In the genomic region with DNA sequence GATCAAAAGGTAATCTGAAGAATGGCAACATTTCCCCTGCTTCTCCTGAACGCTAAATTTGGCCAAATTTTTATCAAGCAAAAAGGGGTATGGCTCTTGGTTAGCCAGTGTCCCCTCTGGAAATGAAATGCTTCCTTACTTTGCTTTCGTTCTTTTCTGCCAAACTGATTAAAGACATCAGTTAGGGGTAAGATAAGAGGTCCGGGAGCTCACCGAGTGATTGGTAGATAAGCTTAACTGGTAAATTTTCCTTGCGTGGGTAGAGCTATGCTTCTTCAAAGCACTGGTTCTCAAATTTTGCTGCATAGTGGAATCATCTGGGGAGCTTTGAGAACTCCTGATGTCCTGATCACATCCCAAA, we compare ENCODE assay signal across 7 cellular contexts.
A peak's percentile ranks its signal among the peaks of the same experiment; 100 is the strongest.
DNase-seq lines count a peak whose midpoint lies in the region; ATAC-seq, FAIRE-seq and TF ChIP-seq lines count a peak whose summit lies in the region.

No MANE protein-coding gene starts in this region.

- ATAC-seq in right cardiac atrium (no peak), GM18520 (IDR thresholded peaks at IDR 0.05; ENCODE audit: unreplicated experiment) (no peak)

- no peak for DNase-seq in WERI-Rb-1
- no peak for DNase-seq in right cardiac atrium
- DNase-seq in small intestine: no peak
- no peak for DNase-seq in germinal center (ENCODE audit: low spot score)
- DNase-seq in AG08395 (ENCODE audit: low spot score): no peak

- H3K9me3 ChIP-seq in HEK293 (ENCODE audit: control insufficient read depth, insufficient read depth, low read depth, low read length) (no peaks in the 10 kb centered on the region), WERI-Rb-1 (ENCODE audit: severe bottlenecking) (no peaks in the 10 kb centered on the region), right cardiac atrium (ENCODE audit: control insufficient read depth, low read length) (no peaks in the 10 kb centered on the region), small intestine (ENCODE audit: control insufficient read depth, low read depth) (no peaks in the 10 kb centered on the region)

- no peaks in the 10 kb centered on the region for H3K36me3 ChIP-seq in HEK293 (ENCODE audit: control insufficient read depth in 2 of 2, insufficient read depth in 1 of 2, low read length in 2 of 2)
- no peaks in the 10 kb centered on the region for H3K36me3 ChIP-seq in WERI-Rb-1
- H3K36me3 ChIP-seq in small intestine (ENCODE audit: control insufficient read depth in 2 of 2, insufficient read depth in 2 of 2, low read length in 2 of 2): no peaks in the 10 kb centered on the region

- peaks cover 36% of the 10 kb centered on the region for H3K27me3 ChIP-seq in WERI-Rb-1 (ENCODE audit: insufficient read depth, low read depth, severe bottlenecking)
- H3K27me3 ChIP-seq in right cardiac atrium (ENCODE audit: control insufficient read depth, insufficient read depth): no peaks in the 10 kb centered on the region
- no peaks in the 10 kb centered on the region for H3K27me3 ChIP-seq in small intestine (ENCODE audit: control insufficient read depth in 2 of 2, insufficient read depth in 2 of 2, low read length in 2 of 2)

- CTCF ChIA-PET in HEK293 (lab: Yijun Ruan, JAX): interaction anchor here (0.5 to 0.9 kb wide), 4 partner anchors 10 to 164 kb away, joined by 3 read pairs; no protein-coding TSS in a partner anchor

- TF ChIP-seq CTCF in HEK293 (tag by site-specific recombination; IDR thresholded peaks at IDR 0.05): no peak
- TF ChIP-seq CTCF in WERI-Rb-1 (IDR thresholded peaks at IDR 0.05; ENCODE audit: low read depth, low read length): no peak

- intact Hi-C loops in right cardiac atrium (cut with DNase I): loop anchor here in 1 of 4 donors (10.0 kb wide), 1 partner anchor 64 kb away; no protein-coding TSS in a partner anchor

- H3K27ac ChIP-seq in HEK293 (ENCODE audit: extremely low read depth, low read depth, low read length) (no peak overlapping the region; the same call in 1 of the 2 replicates), WERI-Rb-1 (no peak overlapping the region), right cardiac atrium (ENCODE audit: low read length) (no peak overlapping the region), small intestine (ENCODE audit: low read depth in 1 of 2, low read length in 1 of 2) (peak overlapping the region; percentile 38 to 60)

- H3K4me1 ChIP-seq in HEK293 (ENCODE audit: control insufficient read depth, insufficient read depth, low read length) (no peaks in the 10 kb centered on the region), right cardiac atrium (ENCODE audit: control insufficient read depth, insufficient read depth, low read length) (no peaks in the 10 kb centered on the region), small intestine (ENCODE audit: control insufficient read depth in 2 of 2, insufficient read depth in 1 of 2, low read depth in 1 of 2, low read length in 1 of 2) (peaks cover 0 to 2% of the 10 kb centered on the region in 2 donors)

- WGBS in right cardiac atrium: 0% methylated on average over 5 of the region's 5 CpGs
- 0 to 1% (median 0%) methylated on average over 5 of the region's 5 CpGs for WGBS in small intestine, 3 donors

- POLR2A ChIA-PET in HEK293 (lab: Yijun Ruan, JAX): interaction anchor here (0.9 to 1.6 kb wide), 5 partner anchors 10 to 64 kb away, joined by 3 to 4 read pairs (median 4); a partner anchor contains a TSS

- H3K4me3 ChIP-seq in HEK293 (ENCODE audit: low read depth, low read length) (peak overlapping the region; percentile 76), WERI-Rb-1 (ENCODE audit: low read depth, low read length) (peak overlapping the region; percentile 75), right cardiac atrium (ENCODE audit: low read length) (peak overlapping the region; percentile 79), small intestine (ENCODE audit: low read depth in 1 of 2, low read length in 2 of 2) (peak overlapping the region; percentile 76 to 86)

- no peak for FAIRE-seq in small intestine (lab: Jason Lieb, UNC)

TF ChIP-seq in HEK293, 187 proteins besides CTCF, POLR2A, EP300 and RAD21:
- TF ChIP-seq, protein P1, sequence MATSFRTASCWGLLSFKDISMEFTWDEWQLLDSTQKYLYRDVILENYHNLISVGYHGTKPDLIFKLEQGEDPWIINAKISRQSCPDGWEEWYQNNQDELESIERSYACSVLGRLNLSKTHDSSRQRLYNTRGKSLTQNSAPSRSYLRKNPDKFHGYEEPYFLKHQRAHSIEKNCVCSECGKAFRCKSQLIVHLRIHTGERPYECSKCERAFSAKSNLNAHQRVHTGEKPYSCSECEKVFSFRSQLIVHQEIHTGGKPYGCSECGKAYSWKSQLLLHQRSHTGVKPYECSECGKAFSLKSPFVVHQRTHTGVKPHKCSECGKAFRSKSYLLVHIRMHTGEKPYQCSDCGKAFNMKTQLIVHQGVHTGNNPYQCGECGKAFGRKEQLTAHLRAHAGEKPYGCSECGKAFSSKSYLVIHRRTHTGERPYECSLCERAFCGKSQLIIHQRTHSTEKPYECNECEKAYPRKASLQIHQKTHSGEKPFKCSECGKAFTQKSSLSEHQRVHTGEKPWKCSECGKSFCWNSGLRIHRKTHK (tag by site-specific recombination; IDR thresholded peaks at IDR 0.05): no peak
- TF ChIP-seq, protein P2, sequence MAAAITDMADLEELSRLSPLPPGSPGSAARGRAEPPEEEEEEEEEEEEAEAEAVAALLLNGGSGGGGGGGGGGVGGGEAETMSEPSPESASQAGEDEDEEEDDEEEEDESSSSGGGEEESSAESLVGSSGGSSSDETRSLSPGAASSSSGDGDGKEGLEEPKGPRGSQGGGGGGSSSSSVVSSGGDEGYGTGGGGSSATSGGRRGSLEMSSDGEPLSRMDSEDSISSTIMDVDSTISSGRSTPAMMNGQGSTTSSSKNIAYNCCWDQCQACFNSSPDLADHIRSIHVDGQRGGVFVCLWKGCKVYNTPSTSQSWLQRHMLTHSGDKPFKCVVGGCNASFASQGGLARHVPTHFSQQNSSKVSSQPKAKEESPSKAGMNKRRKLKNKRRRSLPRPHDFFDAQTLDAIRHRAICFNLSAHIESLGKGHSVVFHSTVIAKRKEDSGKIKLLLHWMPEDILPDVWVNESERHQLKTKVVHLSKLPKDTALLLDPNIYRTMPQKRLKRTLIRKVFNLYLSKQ (tag by site-specific recombination; IDR thresholded peaks at IDR 0.05; ENCODE audit: borderline replicate concordance): no peak
- TF ChIP-seq GLIS2 (tag by site-specific recombination; IDR thresholded peaks at IDR 0.05) (no peak), ZNF658 (tag by site-specific recombination; IDR thresholded peaks at IDR 0.05) (no peak), ZBTB21 (tag by site-specific recombination; IDR thresholded peaks at IDR 0.05) (no peak), ZNF24 (tag by site-specific recombination; IDR thresholded peaks at IDR 0.05) (no peak), ZNF514 (tag by site-specific recombination; IDR thresholded peaks at IDR 0.05) (no peak), ZNF133 (tag by site-specific recombination; IDR thresholded peaks at IDR 0.05) (no peak), ZFP3 (tag by site-specific recombination; IDR thresholded peaks at IDR 0.05; ENCODE audit: low read depth) (no peak), ZNF473 (tag by site-specific recombination; IDR thresholded peaks at IDR 0.05) (no peak)
- TF ChIP-seq, protein P3, sequence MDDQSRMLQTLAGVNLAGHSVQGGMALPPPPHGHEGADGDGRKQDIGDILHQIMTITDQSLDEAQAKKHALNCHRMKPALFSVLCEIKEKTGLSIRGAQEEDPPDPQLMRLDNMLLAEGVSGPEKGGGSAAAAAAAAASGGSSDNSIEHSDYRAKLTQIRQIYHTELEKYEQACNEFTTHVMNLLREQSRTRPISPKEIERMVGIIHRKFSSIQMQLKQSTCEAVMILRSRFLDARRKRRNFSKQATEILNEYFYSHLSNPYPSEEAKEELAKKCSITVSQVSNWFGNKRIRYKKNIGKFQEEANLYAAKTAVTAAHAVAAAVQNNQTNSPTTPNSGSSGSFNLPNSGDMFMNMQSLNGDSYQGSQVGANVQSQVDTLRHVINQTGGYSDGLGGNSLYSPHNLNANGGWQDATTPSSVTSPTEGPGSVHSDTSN (CRISPR knock-in tag; IDR thresholded peaks at IDR 0.05): no peak
- TF ChIP-seq, protein P4, sequence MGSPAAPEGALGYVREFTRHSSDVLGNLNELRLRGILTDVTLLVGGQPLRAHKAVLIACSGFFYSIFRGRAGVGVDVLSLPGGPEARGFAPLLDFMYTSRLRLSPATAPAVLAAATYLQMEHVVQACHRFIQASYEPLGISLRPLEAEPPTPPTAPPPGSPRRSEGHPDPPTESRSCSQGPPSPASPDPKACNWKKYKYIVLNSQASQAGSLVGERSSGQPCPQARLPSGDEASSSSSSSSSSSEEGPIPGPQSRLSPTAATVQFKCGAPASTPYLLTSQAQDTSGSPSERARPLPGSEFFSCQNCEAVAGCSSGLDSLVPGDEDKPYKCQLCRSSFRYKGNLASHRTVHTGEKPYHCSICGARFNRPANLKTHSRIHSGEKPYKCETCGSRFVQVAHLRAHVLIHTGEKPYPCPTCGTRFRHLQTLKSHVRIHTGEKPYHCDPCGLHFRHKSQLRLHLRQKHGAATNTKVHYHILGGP (tag by site-specific recombination; IDR thresholded peaks at IDR 0.05): no peak

Comparison
In these comparisons a context has a peak if more than half of its experiments do, and no peak if none do; other contexts are left out.
1. H3K27ac ChIP-seq: peak in small intestine (2 of 2); none in HEK293 (single experiment), WERI-Rb-1 (single experiment) and right cardiac atrium (single experiment).
2. Peak in every context shown above with its lines, with median percentiles within 50 percentile points of each other: H3K4me3 ChIP-seq.